ENCODE assay signal across 20 cellular contexts in the genomic region with DNA sequence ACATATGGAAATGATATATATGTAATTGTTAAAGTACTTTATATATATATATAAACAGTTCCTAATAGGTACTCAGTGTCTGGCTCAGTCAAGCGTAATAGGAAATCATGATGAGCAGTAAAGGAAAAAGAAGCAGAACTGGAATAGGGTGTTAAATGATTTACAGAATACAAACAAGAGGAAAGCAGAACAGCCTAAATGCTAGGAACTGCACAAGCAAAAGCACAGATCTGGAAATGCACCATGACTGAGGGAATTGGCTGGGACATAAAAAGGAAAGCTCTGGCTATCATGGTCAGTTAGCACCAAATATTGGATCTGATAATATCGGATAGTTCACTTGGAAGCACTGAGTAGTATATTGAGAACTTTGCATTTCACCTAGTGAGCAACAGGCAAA. TPM values are rescaled to one million over a fixed set of nuclear protein-coding genes. Genes with fewer than 3 reads are reported as not detected.
DNase-seq lines count a peak whose midpoint lies in the region; ATAC-seq, FAIRE-seq and TF ChIP-seq lines count a peak whose summit lies in the region.
"Had no signal": no experiment of that assay in that cellular context is flagged by ENCODE, and none has a peak within 500 bp of the region (broad histone marks: within the 10 kb centered on the region; RNA-seq: fewer than 3 reads in every experiment).

No MANE protein-coding gene starts in this region.

- peak overlapping the region; percentile 11 for H3K27ac ChIP-seq in mesenchymal stem cell (ENCODE audit: low read length, poor library complexity, severe bottlenecking)

- no peak overlapping the region for H2BK5ac ChIP-seq in mesenchymal stem cell (ENCODE audit: low read depth, low read length, poor library complexity, severe bottlenecking)

- H3K23ac ChIP-seq in mesenchymal stem cell (ENCODE audit: low read length in 2 of 2) = no peak overlapping the region

- WGBS in mesenchymal stem cell = 92% methylated on average over 2 of the region's 2 CpGs

- no peak overlapping the region for H3K9ac ChIP-seq in mesenchymal stem cell (ENCODE audit: low read length)

- H2BK12ac ChIP-seq in mesenchymal stem cell (ENCODE audit: low read length in 2 of 2) = no peak overlapping the region

- H3K4ac ChIP-seq in mesenchymal stem cell (ENCODE audit: low read depth in 1 of 2, low read length in 2 of 2) = no peak overlapping the region

- H4K91ac ChIP-seq in mesenchymal stem cell (ENCODE audit: low read length) = no peak overlapping the region

- no peak overlapping the region for H3K14ac ChIP-seq in mesenchymal stem cell (ENCODE audit: low read length in 2 of 2)

- no peaks in the 10 kb centered on the region for H3K79me1 ChIP-seq in mesenchymal stem cell (replicated peaks; ENCODE audit: low read length, poor library complexity, severe bottlenecking)

- no peak overlapping the region for H2AK5ac ChIP-seq in mesenchymal stem cell (ENCODE audit: low read length, severe bottlenecking)

- no peak overlapping the region for H2BK15ac ChIP-seq in mesenchymal stem cell (ENCODE audit: low read depth, poor library complexity, severe bottlenecking)

- no peaks in the 10 kb centered on the region for H3K27me3 ChIP-seq in mesenchymal stem cell (ENCODE audit: control insufficient read depth in 1 of 2, insufficient read depth in 1 of 2, low read length in 2 of 2)
- H3K27me3 ChIP-seq: BE2C had no signal

- peak; percentile 46 for FAIRE-seq in RCC 7860 (lab: Jason Lieb, UNC)
- FAIRE-seq: GM12892, GM18507, H54 had no signal

- no peak overlapping the region for H3K4me2 ChIP-seq in mesenchymal stem cell (ENCODE audit: low read length, poor library complexity, severe bottlenecking)

- no peak overlapping the region for H2BK120ac ChIP-seq in mesenchymal stem cell (ENCODE audit: low read depth, low read length)

- no peak overlapping the region for H3K18ac ChIP-seq in mesenchymal stem cell (ENCODE audit: low read depth in 1 of 2, low read length in 2 of 2)

- no peaks in the 10 kb centered on the region for H3K36me3 ChIP-seq in mesenchymal stem cell (ENCODE audit: control insufficient read depth in 1 of 2, insufficient read depth in 2 of 2, low read depth in 1 of 2, low read length in 2 of 2)
- H3K36me3 ChIP-seq: BE2C had no signal

- in situ Hi-C loops in ACHN (cut with HindIII; ENCODE audit: low pct_ligation_motif_present, low pct_unique_long_range_greater_than_20kb, low sequenced_read_pairs) = no loop called here

- H2AFZ ChIP-seq in mesenchymal stem cell (ENCODE audit: low read depth, low read length) = no peak overlapping the region

- no peaks in the 10 kb centered on the region for H3K9me3 ChIP-seq in mesenchymal stem cell (ENCODE audit: control insufficient read depth, low read length)
- H3K9me3 ChIP-seq: BE2C had no signal

- ATAC-seq in GM19452 (IDR thresholded peaks at IDR 0.05; ENCODE audit: unreplicated experiment) = no peak
- no peak for ATAC-seq in SK-N-SH treated with all-trans-retinoic acid at 6 μM for 48 hours
- ATAC-seq: Panc1 had no signal

- H4K8ac ChIP-seq in mesenchymal stem cell (ENCODE audit: low read length) = no peak overlapping the region

- DNase-seq in ACHN = peak; percentile 8
- no peak for DNase-seq in RCC 7860 (ENCODE audit: low spot score)
- peak; percentile 65 for DNase-seq in kidney glomerular epithelial cell (lab: John Stamatoyannopoulos, UW)
- no peak for DNase-seq in mesenchymal stem cell
- DNase-seq in midbrain (lab: John Stamatoyannopoulos, UW) = no peak
- no peak for DNase-seq in LoVo (ENCODE audit: low spot score)
- DNase-seq: BE2C; CD4-positive, CD25-positive, alpha-beta regulatory T cell; COR-L47; Karpas-422; MM.1S; NCI-H1092 treated with DMSO at 0.1 percent for 48 hours; NCI-H2081; NCI-H446 treated with DMSO at 0.1 percent for 48 hours had no signal

- H3K4me3 ChIP-seq in mesenchymal stem cell (ENCODE audit: insufficient read depth in 1 of 2, low read depth in 1 of 2, low read length in 2 of 2) = no peak overlapping the region

- H3K4me1 ChIP-seq in mesenchymal stem cell (ENCODE audit: control insufficient read depth, insufficient read depth, low read depth, low read length) = no peaks in the 10 kb centered on the region
- H3K4me1 ChIP-seq: BE2C had no signal

TF ChIP-seq in SK-N-SH treated with all-trans-retinoic acid at 6 μM for 48 hours, 23 proteins besides CTCF, POLR2A, EP300 and RAD21:
- TF ChIP-seq ZFP30 (CRISPR knock-in tag; IDR thresholded peaks at IDR 0.05) (no peak), TOX (CRISPR knock-in tag; IDR thresholded peaks at IDR 0.05; ENCODE audit: borderline replicate concordance) (no peak), ZNF70 (CRISPR knock-in tag; IDR thresholded peaks at IDR 0.05) (no peak), BACH2 (CRISPR knock-in tag; IDR thresholded peaks at IDR 0.05; ENCODE audit: borderline replicate concordance) (no peak)

RNA-seq across cellular contexts. Expression of a gene that starts 51.8 kb away (rescaled TPM):
- 0.12 TPM for polyA plus RNA-seq in mesenchymal stem cell (2013, experiment 1 of 2)
- polyA plus RNA-seq in mesenchymal stem cell (2013, experiment 2 of 2) = 0.10 TPM

Comparison
In these comparisons a context has a peak if more than half of its experiments do, and no peak if none do; other contexts are left out.
1. DNase-seq: peak in ACHN (single experiment) and kidney glomerular epithelial cell (single experiment); none in RCC 7860 (single experiment), mesenchymal stem cell (single experiment), midbrain (single experiment) and LoVo (single experiment).